38 cellular contexts compared by ENCODE assay signal in genomic region chr2:65916177-65916576, GRCh38.
"Had no signal": no experiment of that assay in that cellular context is flagged by ENCODE, and none has a peak within 500 bp of the region (broad histone marks: within the 10 kb centered on the region; RNA-seq: fewer than 3 reads in every experiment).

No MANE protein-coding gene starts in this region.

- H3K27me3 Mint-ChIP-seq: activated CD4-positive, alpha-beta memory T cell treated with anti-CD3 and anti-CD28 coated beads for 36 hours; activated CD4-positive, alpha-beta T cell treated with anti-CD3 and anti-CD28 coated beads, Interleukin-2, amount 10 ng/mL, durations not matched to agents 24 days and 14 days; activated CD8-positive, alpha-beta T cell treated with anti-CD3 and anti-CD28 coated beads for 36 hours; activated naive CD4-positive, alpha-beta T cell treated with anti-CD3 and anti-CD28 coated beads, Interleukin-2, amount 10 ng/mL, durations not matched to agents 7 days and 5 days; activated naive CD4-positive, alpha-beta T cell treated with anti-CD3 and anti-CD28 coated beads, Interleukin-2, amount 50 U/mL, for 24 hours; activated naive CD8-positive, alpha-beta T cell treated with anti-CD3 and anti-CD28 coated beads, Interleukin-2, amount 10 ng/mL, durations not matched to agents 7 days and 5 days; activated naive CD8-positive, alpha-beta T cell treated with anti-CD3 and anti-CD28 coated beads, Interleukin-2, amount 50 U/mL, for 24 hours; activated T-helper 17 cell treated with anti-CD3 and anti-CD28 coated beads, Interleukin-2, amount 50 U/mL, for 72 hours; central memory CD8-positive, alpha-beta T cell had no signal

- H3K4me3 Mint-ChIP-seq: activated B cell treated with CpG ODN at 0.5 μM for 24 hours; activated CD4-positive, alpha-beta memory T cell treated with anti-CD3 and anti-CD28 coated beads for 36 hours; activated CD4-positive, alpha-beta T cell treated with anti-CD3 and anti-CD28 coated beads, Interleukin-2, amount 10 ng/mL, durations not matched to agents 24 days and 14 days; activated CD8-positive, alpha-beta T cell treated with anti-CD3 and anti-CD28 coated beads for 36 hours; activated naive CD4-positive, alpha-beta T cell treated with anti-CD3 and anti-CD28 coated beads, Interleukin-2, amount 10 ng/mL, durations not matched to agents 7 days and 5 days; activated naive CD4-positive, alpha-beta T cell treated with anti-CD3 and anti-CD28 coated beads, Interleukin-2, amount 50 U/mL, for 24 hours; activated naive CD8-positive, alpha-beta T cell; activated naive CD8-positive, alpha-beta T cell treated with anti-CD3 and anti-CD28 coated beads, Interleukin-2, amount 10 ng/mL, durations not matched to agents 7 days and 5 days; activated naive CD8-positive, alpha-beta T cell treated with anti-CD3 and anti-CD28 coated beads, Interleukin-2, amount 50 U/mL, for 24 hours; activated T-cell treated with anti-CD3 and anti-CD28 coated beads, Interleukin-2, amount 50 U/mL, for 4 hours; activated T-cell treated with anti-CD3 and anti-CD28 coated beads, Interleukin-2, amount 50 U/mL, for 72 hours; activated T-helper 1 cell treated with anti-CD3 and anti-CD28 coated beads, Interleukin-12 subunit alpha, Interleukin-12 subunit beta, Interleukin-2, Interleukin-4 antibody, amounts not matched to agents 30 ng/mL and 10 ng/mL and 1 ng/mL, durations not matched to agents 14 hours and 24 hours and 36 hours; activated T-helper 17 cell treated with anti-CD3 and anti-CD28 coated beads, Interleukin-2, amount 50 U/mL, for 72 hours; brain; central memory CD8-positive, alpha-beta T cell; T-helper 1 cell treated with Interleukin-12 subunit alpha and Interleukin-12 subunit beta and Interleukin-4 antibody, amounts not matched to agents 30 μg/mL and 1 μg/mL, for 36 hours; T-helper 2 cell treated with Interferon-gamma antibody and Interleukin-4, amounts not matched to agents 5 μg/mL and 100 μg/mL, for 36 hours had no signal

- H3K4me1 Mint-ChIP-seq: activated B cell treated with CpG ODN at 0.5 μM for 24 hours; activated CD4-positive, alpha-beta T cell treated with anti-CD3 and anti-CD28 coated beads, Interleukin-2, amount 10 ng/mL, durations not matched to agents 24 days and 14 days; activated naive CD4-positive, alpha-beta T cell treated with anti-CD3 and anti-CD28 coated beads, Interleukin-2, amount 10 ng/mL, durations not matched to agents 7 days and 5 days; activated naive CD4-positive, alpha-beta T cell treated with anti-CD3 and anti-CD28 coated beads, Interleukin-2, amount 50 U/mL, for 24 hours; activated naive CD8-positive, alpha-beta T cell treated with anti-CD3 and anti-CD28 coated beads, Interleukin-2, amount 10 ng/mL, durations not matched to agents 7 days and 5 days; activated naive CD8-positive, alpha-beta T cell treated with anti-CD3 and anti-CD28 coated beads, Interleukin-2, amount 50 U/mL, for 24 hours; activated T-helper 17 cell treated with anti-CD3 and anti-CD28 coated beads, Interleukin-2, amount 50 U/mL, for 72 hours; central memory CD8-positive, alpha-beta T cell had no signal

- ATAC-seq: activated CD8-positive, alpha-beta T cell treated with anti-CD3 and anti-CD28 coated beads for 36 hours; activated naive CD8-positive, alpha-beta T cell treated with anti-CD3 and anti-CD28 coated beads, Interleukin-2, amount 50 U/mL, for 24 hours; activated T-cell treated with anti-CD3 and anti-CD28 coated beads, Interleukin-2, amount 50 U/mL, for 4 hours; activated T-cell treated with anti-CD3 and anti-CD28 coated beads, Interleukin-2, amount 50 U/mL, for 72 hours; activated T-helper 17 cell treated with anti-CD3 and anti-CD28 coated beads, Interleukin-2, amount 50 U/mL, for 72 hours had no signal

- H3K27ac Mint-ChIP-seq: activated B cell treated with CpG ODN at 0.5 μM for 24 hours; activated CD4-positive, alpha-beta memory T cell treated with anti-CD3 and anti-CD28 coated beads for 36 hours; activated CD4-positive, alpha-beta T cell treated with anti-CD3 and anti-CD28 coated beads, Interleukin-2, amount 10 ng/mL, durations not matched to agents 24 days and 14 days; activated CD8-positive, alpha-beta T cell treated with anti-CD3 and anti-CD28 coated beads for 36 hours; activated naive CD4-positive, alpha-beta T cell treated with anti-CD3 and anti-CD28 coated beads, Interleukin-2, amount 10 ng/mL, durations not matched to agents 7 days and 5 days; activated naive CD4-positive, alpha-beta T cell treated with anti-CD3 and anti-CD28 coated beads, Interleukin-2, amount 50 U/mL, for 24 hours; activated naive CD8-positive, alpha-beta T cell; activated naive CD8-positive, alpha-beta T cell treated with anti-CD3 and anti-CD28 coated beads, Interleukin-2, amount 10 ng/mL, durations not matched to agents 7 days and 5 days; activated naive CD8-positive, alpha-beta T cell treated with anti-CD3 and anti-CD28 coated beads, Interleukin-2, amount 50 U/mL, for 24 hours; activated T-cell treated with anti-CD3 and anti-CD28 coated beads, Interleukin-2, amount 50 U/mL, for 72 hours; activated T-helper 1 cell treated with anti-CD3 and anti-CD28 coated beads, Interleukin-12 subunit alpha, Interleukin-12 subunit beta, Interleukin-2, Interleukin-4 antibody, amounts not matched to agents 30 ng/mL and 10 ng/mL and 1 ng/mL, durations not matched to agents 14 hours and 24 hours and 36 hours; activated T-helper 17 cell treated with anti-CD3 and anti-CD28 coated beads, Interleukin-2, amount 50 U/mL, for 72 hours; brain; T-helper 1 cell treated with Interleukin-12 subunit alpha and Interleukin-12 subunit beta and Interleukin-4 antibody, amounts not matched to agents 30 μg/mL and 1 μg/mL, for 36 hours; T-helper 2 cell treated with Interferon-gamma antibody and Interleukin-4, amounts not matched to agents 5 μg/mL and 100 μg/mL, for 36 hours had no signal

- H3K4me1 ChIP-seq: ascending aorta had no signal

- H3K9me3 Mint-ChIP-seq: activated B cell treated with CpG ODN at 0.5 μM for 24 hours; activated CD4-positive, alpha-beta memory T cell treated with anti-CD3 and anti-CD28 coated beads for 36 hours; activated CD4-positive, alpha-beta T cell treated with anti-CD3 and anti-CD28 coated beads, Interleukin-2, amount 10 ng/mL, durations not matched to agents 24 days and 14 days; activated CD8-positive, alpha-beta T cell treated with anti-CD3 and anti-CD28 coated beads for 36 hours; activated naive CD4-positive, alpha-beta T cell treated with anti-CD3 and anti-CD28 coated beads, Interleukin-2, amount 10 ng/mL, durations not matched to agents 7 days and 5 days; activated naive CD4-positive, alpha-beta T cell treated with anti-CD3 and anti-CD28 coated beads, Interleukin-2, amount 50 U/mL, for 24 hours; activated naive CD8-positive, alpha-beta T cell treated with anti-CD3 and anti-CD28 coated beads, Interleukin-2, amount 50 U/mL, for 24 hours; activated T-helper 1 cell treated with anti-CD3 and anti-CD28 coated beads, Interleukin-12 subunit alpha, Interleukin-12 subunit beta, Interleukin-2, Interleukin-4 antibody, amounts not matched to agents 30 ng/mL and 10 ng/mL and 1 ng/mL, durations not matched to agents 14 hours and 24 hours and 36 hours; activated T-helper 17 cell treated with anti-CD3 and anti-CD28 coated beads, Interleukin-2, amount 50 U/mL, for 72 hours; central memory CD8-positive, alpha-beta T cell; T-helper 1 cell treated with Interleukin-12 subunit alpha and Interleukin-12 subunit beta and Interleukin-4 antibody, amounts not matched to agents 30 μg/mL and 1 μg/mL, for 36 hours; T-helper 2 cell treated with Interferon-gamma antibody and Interleukin-4, amounts not matched to agents 5 μg/mL and 100 μg/mL, for 36 hours had no signal

- H3K36me3 Mint-ChIP-seq: activated CD4-positive, alpha-beta memory T cell treated with anti-CD3 and anti-CD28 coated beads for 36 hours; activated naive CD4-positive, alpha-beta T cell treated with anti-CD3 and anti-CD28 coated beads, Interleukin-2, amount 10 ng/mL, durations not matched to agents 7 days and 5 days; activated naive CD4-positive, alpha-beta T cell treated with anti-CD3 and anti-CD28 coated beads, Interleukin-2, amount 50 U/mL, for 24 hours; activated naive CD8-positive, alpha-beta T cell; activated naive CD8-positive, alpha-beta T cell treated with anti-CD3 and anti-CD28 coated beads, Interleukin-2, amount 10 ng/mL, durations not matched to agents 7 days and 5 days; brain had no signal

- H3K4me3 ChIP-seq: ascending aorta, cardiac muscle cell had no signal

- H3K36me3 ChIP-seq: ascending aorta, cardiac muscle cell had no signal

- H3K27ac ChIP-seq: ascending aorta, cardiac muscle cell, VCaP had no signal

- H3K9me3 ChIP-seq: ascending aorta had no signal

- DNase-seq: activated B cell treated with CpG ODN at 0.5 μM for 24 hours; activated CD4-positive, alpha-beta memory T cell treated with anti-CD3 and anti-CD28 coated beads for 36 hours; activated CD4-positive, alpha-beta T cell treated with anti-CD3 and anti-CD28 coated beads for 4 hours; activated CD4-positive, alpha-beta T cell treated with anti-CD3 and anti-CD28 coated beads, Interleukin-2, amount 10 ng/mL, durations not matched to agents 24 days and 14 days; activated CD4-positive, alpha-beta T cell treated with anti-CD3 and anti-CD28 coated beads, Interleukin-2, amount 50 U/mL, for 1 hour; activated CD4-positive, alpha-beta T cell treated with anti-CD3 and anti-CD28 coated beads, Interleukin-2, amount 50 U/mL, for 4 hours; activated CD4-positive, CD25-positive, alpha-beta regulatory T cell treated with anti-CD3 and anti-CD28 coated beads, Interleukin-2, amount 50 U/mL, for 72 hours; activated CD8-positive, alpha-beta memory T cell treated with anti-CD3 and anti-CD28 coated beads, Interleukin-2, amount 50 U/mL, for 4 hours; activated CD8-positive, alpha-beta T cell treated with anti-CD3 and anti-CD28 coated beads for 36 hours; activated gamma-delta T cell; activated naive CD4-positive, alpha-beta T cell treated with anti-CD3 and anti-CD28 coated beads, Interleukin-2, amount 10 ng/mL, durations not matched to agents 7 days and 5 days; activated naive CD4-positive, alpha-beta T cell treated with Interleukin-2 at 50 U/mL for 16 hours; activated naive CD8-positive, alpha-beta T cell treated with anti-CD3 and anti-CD28 coated beads, Interleukin-2, amount 10 ng/mL, durations not matched to agents 7 days and 5 days; activated naive CD8-positive, alpha-beta T cell treated with anti-CD3 and anti-CD28 coated beads, Interleukin-2, amount 50 U/mL, for 24 hours; activated T-cell treated with anti-CD3 and anti-CD28 coated beads for 4 hours; activated T-cell treated with anti-CD3 and anti-CD28 coated beads, Interleukin-2, amount 50 U/mL, for 1 hour; activated T-cell treated with anti-CD3 and anti-CD28 coated beads, Interleukin-2, amount 50 U/mL, for 4 hours; activated T-cell treated with anti-CD3 and anti-CD28 coated beads, Interleukin-2, amount 50 U/mL, for 72 hours; amygdala; anterior cingulate cortex; caudate nucleus; cerebellar nuclear complex; T-helper 1 cell; T-helper 2 cell; T-helper 9 cell had no signal

- FAIRE-seq: bronchial epithelial cell, TTC549 had no signal

- H3K27me3 ChIP-seq: ascending aorta, cardiac muscle cell had no signal
